Comparison of ENCODE assay signal across 2 cellular contexts in genomic region chr5:125489146-125489545, GRCh38.
TF ChIP-seq lines count a peak whose summit lies in the region.

No MANE protein-coding gene starts in this region.

TF ChIP-seq in IMR-90, 13 proteins besides CTCF, POLR2A, EP300 and RAD21:
- TF ChIP-seq MXI1 (IDR thresholded peaks at IDR 0.05; ENCODE audit: borderline replicate concordance, low read depth, low read length) (no peak), RFX5 (IDR thresholded peaks at IDR 0.05; ENCODE audit: low read depth, low read length) (no peak), SMC3 (IDR thresholded peaks at IDR 0.05; ENCODE audit: low read depth, low read length) (no peak), CEBPB (IDR thresholded peaks at IDR 0.05; ENCODE audit: low read depth, low read length) (no peak)

TF ChIP-seq in endothelial cell of umbilical vein, 7 proteins besides CTCF, POLR2A, EP300 and RAD21:
- TF ChIP-seq POLR2AphosphoS5 (IDR thresholded peaks at IDR 0.05; ENCODE audit: insufficient read depth, low read depth, low read length) (no peak), MYC (IDR thresholded peaks at IDR 0.05; ENCODE audit: low read depth, low read length) (no peak), EZH2 (IDR thresholded peaks at IDR 0.05; ENCODE audit: borderline replicate concordance, low read depth, low read length, severe bottlenecking) (no peak), JUN (IDR thresholded peaks at IDR 0.05; ENCODE audit: borderline replicate concordance, insufficient read depth, insufficient read length, low read depth) (no peak), FOS (IDR thresholded peaks at IDR 0.05; ENCODE audit: borderline replicate concordance, insufficient read depth, low read length) (no peak), GATA2 (IDR thresholded peaks at IDR 0.05; ENCODE audit: insufficient read depth, insufficient read length, low read depth, low read length) (no peak)
- TF ChIP-seq, protein P1, sequence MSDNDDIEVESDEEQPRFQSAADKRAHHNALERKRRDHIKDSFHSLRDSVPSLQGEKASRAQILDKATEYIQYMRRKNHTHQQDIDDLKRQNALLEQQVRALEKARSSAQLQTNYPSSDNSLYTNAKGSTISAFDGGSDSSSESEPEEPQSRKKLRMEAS (IDR thresholded peaks at IDR 0.05; ENCODE audit: insufficient read depth, insufficient read length), result no peak
